9 cellular contexts compared by ENCODE assay signal in genomic region chr17:7475764-7476422, GRCh38. TPM values are rescaled to one million over a fixed set of nuclear protein-coding genes. Genes with fewer than 3 reads are reported as not detected.
DNase-seq lines count a peak whose midpoint lies in the region; ATAC-seq, FAIRE-seq and TF ChIP-seq lines count a peak whose summit lies in the region.
"Had no signal": no experiment of that assay in that cellular context is flagged by ENCODE, and none has a peak within 500 bp of the region (broad histone marks: within the 10 kb centered on the region; RNA-seq: fewer than 3 reads in every experiment).

No MANE protein-coding gene starts in this region.

- BruUV-seq in A673 (replicated peaks; lab: Mats Ljungman, UMichigan) = no TSS peak

- H3K27ac ChIP-seq in astrocyte (ENCODE audit: low read depth, low read length) (peak overlapping the region; percentile 7), stomach (peak overlapping the region in 4 of 5 donors; percentile 97 to 100 (median 100)), A673 (ENCODE audit: low read depth, low read length, poor library complexity, severe bottlenecking) (no peak overlapping the region)
- H3K27ac ChIP-seq: neutrophil had no signal

- no peaks in the 10 kb centered on the region for H3K27me3 ChIP-seq in astrocyte (ENCODE audit: insufficient read depth, low read length)
- no peaks in the 10 kb centered on the region for H3K27me3 ChIP-seq in stomach
- H3K27me3 ChIP-seq in A673 (replicated peaks; ENCODE audit: insufficient read depth, low read depth, low read length, poor library complexity) = no peaks in the 10 kb centered on the region
- H3K27me3 ChIP-seq: neutrophil had no signal

- FAIRE-seq in astrocyte (lab: Jason Lieb, UNC) = no peak

- H3K9me3 Mint-ChIP-seq in IgD-negative memory B cell = no peaks in the 10 kb centered on the region
- no peaks in the 10 kb centered on the region for H3K9me3 Mint-ChIP-seq in astrocyte (ENCODE audit: unreplicated experiment)

- H3K4me2 ChIP-seq in astrocyte (ENCODE audit: low read length) = peak overlapping the region; percentile 94

- peak overlapping the region in 2 of 4 donors; percentile 30 to 82 for H3K4me3 Mint-ChIP-seq in IgD-negative memory B cell
- H3K4me3 Mint-ChIP-seq in astrocyte (ENCODE audit: unreplicated experiment) = peak overlapping the region; percentile 69
- no peak overlapping the region for H3K4me3 Mint-ChIP-seq in T-helper 17 cell

- no peaks in the 10 kb centered on the region for H3K9me3 ChIP-seq in astrocyte (ENCODE audit: insufficient read depth, low read depth, low read length)
- H3K9me3 ChIP-seq in stomach = no peaks in the 10 kb centered on the region
- no peaks in the 10 kb centered on the region for H3K9me3 ChIP-seq in T-helper 17 cell (ENCODE audit: control insufficient read depth, low read length, poor library complexity, severe bottlenecking)
- no peaks in the 10 kb centered on the region for H3K9me3 ChIP-seq in A673 (ENCODE audit: low read depth, low read length, poor library complexity, severe bottlenecking)
- H3K9me3 ChIP-seq: neutrophil had no signal

- H3K4me1 ChIP-seq in astrocyte (ENCODE audit: insufficient read depth, low read length) = peaks cover 38% of the 10 kb centered on the region
- H3K4me1 ChIP-seq in stomach = peaks cover 48 to 85% (median 72%) of the 10 kb centered on the region in 4 donors
- H3K4me1 ChIP-seq in A673 (ENCODE audit: insufficient read depth, low read length, poor library complexity, severe bottlenecking) = peaks cover 29% of the 10 kb centered on the region

- no peak overlapping the region for H2AFZ ChIP-seq in astrocyte (ENCODE audit: low read depth, low read length)

- POLR2A ChIA-PET in A673 (lab: Charles Lee; ENCODE audit: low non-redundant PET) = no interaction called here

- TF ChIP-seq CTCF in astrocyte (IDR thresholded peaks at IDR 0.05; ENCODE audit: insufficient read depth, low read depth, low read length) (no peak), stomach (IDR thresholded peaks at IDR 0.05) (no peak), A673 (conservative IDR thresholded peaks at IDR 0.05; ENCODE audit: low read depth, low read length) (no peak)

- H3K27ac Mint-ChIP-seq in IgD-negative memory B cell (peak overlapping the region; percentile 37 to 84 (median 80)), astrocyte (ENCODE audit: unreplicated experiment) (peak overlapping the region; percentile 34), T-helper 17 cell (no peak overlapping the region)

- H3K4me3 ChIP-seq in astrocyte (ENCODE audit: insufficient read depth, low read depth, low read length) = no peak overlapping the region
- H3K4me3 ChIP-seq in stomach = no peak overlapping the region
- no peak overlapping the region for H3K4me3 ChIP-seq in A673 (ENCODE audit: low read depth, low read length, poor library complexity, severe bottlenecking)

- no peaks in the 10 kb centered on the region for H3K27me3 Mint-ChIP-seq in IgD-negative memory B cell
- H3K27me3 Mint-ChIP-seq in astrocyte (ENCODE audit: low read depth, unreplicated experiment) = no peaks in the 10 kb centered on the region
- no peaks in the 10 kb centered on the region for H3K27me3 Mint-ChIP-seq in T-helper 17 cell

- H3K9ac ChIP-seq in astrocyte (ENCODE audit: low read length) = peak overlapping the region; percentile 2

- no peak for DNase-seq in astrocyte (ENCODE audit: low read depth)
- peak; percentile 37 for DNase-seq in hepatic stellate cell (ENCODE audit: low spot score)
- DNase-seq in stomach = no peak
- no peak for DNase-seq in NCI-H446 treated with DMSO at 0.1 percent for 48 hours (lab: John Stamatoyannopoulos, UW)
- no peak for DNase-seq in T-helper 17 cell
- DNase-seq in A673 (ENCODE audit: low spot score) = no peak
- DNase-seq in stimulated activated CD4-positive, alpha-beta T cell treated with anti-CD3 and anti-CD28 coated beads, Interleukin-4, amount 100 ng/mL, for 24 hours = no peak

- H4K20me1 ChIP-seq in astrocyte (ENCODE audit: insufficient read depth, low read length) = peaks cover 73% of the 10 kb centered on the region

- CTCF ChIA-PET in A673 (lab: Charles Lee) = interaction anchor here (0.5 kb wide), 1 partner anchor 175 kb away, joined by 3 read pairs; the partner anchor contains the start of gene ATP1B2

- H3K36me3 ChIP-seq in astrocyte (ENCODE audit: insufficient read depth, low read length) (no peaks in the 10 kb centered on the region), stomach (no peaks in the 10 kb centered on the region), A673 (ENCODE audit: insufficient read depth, low read length, poor library complexity, severe bottlenecking) (no peaks in the 10 kb centered on the region)
- H3K36me3 ChIP-seq: neutrophil had no signal

- ATAC-seq in T-helper 17 cell = no peak

- H3K36me3 Mint-ChIP-seq in IgD-negative memory B cell (no peaks in the 10 kb centered on the region), astrocyte (ENCODE audit: low read depth, unreplicated experiment) (peaks cover 3% of the 10 kb centered on the region), T-helper 17 cell (ENCODE audit: low read depth) (peaks cover 2% of the 10 kb centered on the region)

- no peak for TF ChIP-seq POLR2A in stomach (IDR thresholded peaks at IDR 0.05)

- H3K4me1 Mint-ChIP-seq in IgD-negative memory B cell (peaks cover 30 to 41% (median 40%) of the 10 kb centered on the region in 3 donors), astrocyte (ENCODE audit: low read depth, unreplicated experiment) (peaks cover 28% of the 10 kb centered on the region), T-helper 17 cell (peaks cover 38% of the 10 kb centered on the region)

- H3K79me2 ChIP-seq in astrocyte (ENCODE audit: insufficient read depth, low read length) = peaks cover 87% of the 10 kb centered on the region

- intact Hi-C loops in stomach (cut with DNase I; ENCODE audit: low total_unique reads) = loop anchor here (5.0 kb wide), 1 partner anchor 39 kb away; the partner anchor contains the start of genes FGF11 and TMEM102
- intact Hi-C loops in A673 (cut with micrococcal nuclease; ENCODE audit: unreplicated experiment) = no loop called here

- 57 to 66% (median 65%) methylated on average over 15 of the region's 15 CpGs for WGBS in stomach, 5 donors

- no peak for TF ChIP-seq EP300 in stomach (IDR thresholded peaks at IDR 0.05)

RNA-seq across cellular contexts. Expression of gene ZBTB4, which starts 3.5 kb away (rescaled TPM):
- polyA plus RNA-seq in IgD-negative memory B cell (15.9 TPM), stomach (10 to 100 TPM; 16.3 to 18.0 (median 17.9) TPM)
- total RNA-seq in astrocyte (31.0 and 31.2 TPM in 2 replicates), stomach (10 to 100 TPM; 15.8 to 31.5 (median 29.0) TPM), T-helper 17 cell (10 to 100 TPM; 44.9 to 49.5 TPM), A673 (2021) (17.7 and 21.0 TPM in 2 replicates)

RNA-seq across cellular contexts. Expression of gene SLC35G6, which starts 5.4 kb away (rescaled TPM):
- polyA plus RNA-seq in IgD-negative memory B cell (not detected), stomach (not detected)
- total RNA-seq in astrocyte (not detected in 2 replicates), stomach (not detected), T-helper 17 cell (not detected), A673 (2021) (not detected in 2 replicates)

RNA-seq across cellular contexts. Expression of gene POLR2A, which starts 8.3 kb away (rescaled TPM):
- polyA plus RNA-seq in IgD-negative memory B cell (55.7 TPM), stomach (10 to 100 TPM in 1 of 3 donors, 1 to 10 TPM in 2; 8.1 to 12.7 (median 10.0) TPM)
- total RNA-seq in astrocyte (143 and 151 TPM in 2 replicates), stomach (100 to 1,000 TPM in 2 of 5 donors, 10 to 100 TPM in 3; 55.4 to 750 (median 85.2) TPM), T-helper 17 cell (100 to 1,000 TPM; 553 to 572 TPM), A673 (2021) (330 and 341 TPM in 2 replicates)

RNA-seq across cellular contexts. Expression of gene CHRNB1, which starts 31.0 kb away (rescaled TPM):
- polyA plus RNA-seq in IgD-negative memory B cell (13.8 TPM), stomach (10 to 100 TPM in 2 of 3 donors, 1 to 10 TPM in 1; 9.2 to 12.0 (median 10.7) TPM)
- total RNA-seq in astrocyte (9.7 and 11.7 TPM in 2 replicates), stomach (1 to 10 TPM in 3 of 5 donors, not detected in 2; 1.8 to 6.4 (median 4.2) TPM), T-helper 17 cell (1 to 10 TPM; 7.0 to 7.2 TPM), A673 (2021) (5.2 and 8.6 TPM in 2 replicates)

RNA-seq across cellular contexts. Expression of gene FGF11, which starts 36.6 kb away (rescaled TPM):
- polyA plus RNA-seq in IgD-negative memory B cell (not detected), stomach (1 to 10 TPM in 1 of 3 donors, under 1 TPM in 1, not detected in 1; 0.50 to 2.9 TPM)
- total RNA-seq in astrocyte (22.4 and 30.7 TPM in 2 replicates), stomach (10 to 100 TPM in 1 of 5 donors, under 1 TPM in 1, not detected in 3; 0.37 to 15.6 TPM), T-helper 17 cell (1 to 10 TPM; 2.0 to 2.6 TPM), A673 (2021) (18.2 and 24.6 TPM in 2 replicates)
